Comparison of ENCODE assay signal across 29 cellular contexts in the genomic region with DNA sequence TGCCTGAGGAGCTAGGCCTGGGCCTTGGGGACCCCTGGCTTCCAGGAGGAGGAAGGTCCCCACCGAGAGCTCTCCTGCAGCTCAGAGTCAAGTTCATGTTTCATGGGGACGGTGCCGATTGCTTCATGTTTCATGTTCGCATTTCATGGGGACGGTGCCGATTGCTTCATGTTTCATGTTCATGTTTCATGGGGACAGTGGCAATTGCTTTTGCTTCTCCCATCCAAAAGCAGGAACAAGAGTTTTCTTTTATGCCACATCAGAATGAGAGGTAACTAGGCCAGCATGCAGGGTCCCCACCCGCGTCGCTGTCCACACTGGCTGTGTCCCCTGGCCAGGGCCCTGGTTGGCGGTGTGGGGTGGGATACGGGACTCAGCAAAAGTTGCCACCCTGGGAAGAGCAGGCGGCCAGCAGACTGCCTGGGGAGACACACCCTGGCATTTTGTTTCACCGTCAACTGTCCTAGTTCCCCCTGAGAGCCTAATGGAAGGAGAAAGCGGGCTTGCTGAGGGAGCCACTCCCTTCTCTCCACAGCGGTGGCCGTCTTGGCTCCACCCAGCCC. TPM values are rescaled to one million over a fixed set of nuclear protein-coding genes. Genes with fewer than 3 reads are reported as not detected.
DNase-seq lines count a peak whose midpoint lies in the region; ATAC-seq, FAIRE-seq and TF ChIP-seq lines count a peak whose summit lies in the region.
"Had no signal": no experiment of that assay in that cellular context is flagged by ENCODE, and none has a peak within 500 bp of the region (broad histone marks: within the 10 kb centered on the region; RNA-seq: fewer than 3 reads in every experiment).

No MANE protein-coding gene starts in this region.

- H3K4me1 ChIP-seq in HUES6 (ENCODE audit: control insufficient read depth, insufficient read depth, low read length) (peaks cover 26% of the 10 kb centered on the region), colonic mucosa (peaks cover 4% of the 10 kb centered on the region), right lobe of liver (peaks cover 0 to 39% (median 17%) of the 10 kb centered on the region in 4 donors), small intestine (ENCODE audit: control insufficient read depth in 2 of 2, insufficient read depth in 1 of 2, low read depth in 1 of 2, low read length in 1 of 2) (peaks cover 0 to 6% of the 10 kb centered on the region in 2 donors)
- H3K4me1 ChIP-seq: gastrocnemius medialis, right atrium auricular region had no signal

- no peak for ATAC-seq in right lobe of liver
- ATAC-seq: gastrocnemius medialis; naive thymus-derived CD8-positive, alpha-beta T cell; stimulated activated memory B cell treated with anti-CD40 and anti-IgM and Interleukin-4, amounts not matched to agents 10 μg/mL and 1 μg/mL and 100 μg/mL, for 72 hours had no signal

- no peak for TF ChIP-seq CTCF in colonic mucosa (IDR thresholded peaks at IDR 0.05)
- TF ChIP-seq CTCF in right lobe of liver (IDR thresholded peaks at IDR 0.05), result no peak

- no peak for FAIRE-seq in small intestine (lab: Jason Lieb, UNC)
- FAIRE-seq: astrocyte, endometrium had no signal

- H3K27me3 ChIP-seq in HUES6 (ENCODE audit: control insufficient read depth, insufficient read depth, low read length) (peaks cover 29% of the 10 kb centered on the region; the same call in 1 of the 2 replicates), colonic mucosa (no peaks in the 10 kb centered on the region), right lobe of liver (no peaks in the 10 kb centered on the region), small intestine (ENCODE audit: control insufficient read depth in 2 of 2, insufficient read depth in 2 of 2, low read length in 2 of 2) (no peaks in the 10 kb centered on the region)
- H3K27me3 ChIP-seq: right atrium auricular region had no signal

- intact Hi-C loops in colonic mucosa (cut with DNase I), result no loop called here
- intact Hi-C loops in right lobe of liver (cut with DNase I), result no loop called here

- H3K36me3 ChIP-seq in HUES6 (ENCODE audit: control insufficient read depth, insufficient read depth, low read length) (no peaks in the 10 kb centered on the region), colonic mucosa (no peaks in the 10 kb centered on the region), right lobe of liver (no peaks in the 10 kb centered on the region), small intestine (ENCODE audit: control insufficient read depth in 2 of 2, insufficient read depth in 2 of 2, low read length in 2 of 2) (no peaks in the 10 kb centered on the region)
- H3K36me3 ChIP-seq: gastrocnemius medialis, left lung, right atrium auricular region had no signal

- 62% methylated on average over 7 of the region's 16 CpGs for WGBS in right lobe of liver (ENCODE audit: insufficient coverage, low coverage, low lambda C conversion rate, missing lambda C conversion rate)
- WGBS in small intestine, 3 donors, result 12 to 53% (median 34%) methylated on average over 16 of the region's 16 CpGs

- H3K9me3 ChIP-seq in HUES6 (ENCODE audit: control insufficient read depth, insufficient read depth, low read depth, low read length) (no peaks in the 10 kb centered on the region), colonic mucosa (no peaks in the 10 kb centered on the region), right lobe of liver (no peaks in the 10 kb centered on the region), small intestine (ENCODE audit: control insufficient read depth, low read depth) (no peaks in the 10 kb centered on the region)
- H3K9me3 ChIP-seq: gastrocnemius medialis, left lung, right atrium auricular region had no signal

- DNase-seq in colonic mucosa (no peak), right lobe of liver (no peak), small intestine (peak; percentile 2), HPDE6-E6E7 (ENCODE audit: extremely low spot score) (no peak), pons (ENCODE audit: low spot score) (no peak), KG1 (lab: John Stamatoyannopoulos, UW) (no peak)
- DNase-seq in stimulated activated CD4-positive, alpha-beta T cell treated with anti-CD3 and anti-CD28 coated beads, Interleukin-2, amount 100 ng/mL, for 24 hours, result no peak
- DNase-seq: activated CD4-positive, alpha-beta T cell treated with anti-CD3 and anti-CD28 coated beads for 48 hours; activated gamma-delta T cell; activated T-cell treated with anti-CD3 and anti-CD28 coated beads, Interleukin-2, amount 50 U/mL, for 24 hours; caudate nucleus; gastrocnemius medialis; hippocampal formation; naive thymus-derived CD8-positive, alpha-beta T cell; NCI-H1105; NCI-H2081 treated with DMSO at 0.1 percent for 48 hours; NCI-H446; NCI-H82; stimulated activated CD4-positive, alpha-beta T cell treated with anti-CD3 and anti-CD28 coated beads, Interleukin-12 subunit alpha, Interleukin-12 subunit beta, amount 100 ng/mL, for 4 hours; stimulated activated CD4-positive, alpha-beta T cell treated with anti-CD3 and anti-CD28 coated beads, Interleukin-4, amount 100 ng/mL, for 24 hours had no signal

- H3K27ac ChIP-seq in HUES6 (ENCODE audit: low read depth, low read length) (no peak overlapping the region), colonic mucosa (peak overlapping the region; percentile 66), right lobe of liver (peak overlapping the region in 2 of 3 donors; percentile 53 to 68), small intestine (ENCODE audit: low read depth in 1 of 2, low read length in 1 of 2) (peak overlapping the region in 1 of 2 donors; percentile 74)
- H3K27ac ChIP-seq: gastrocnemius medialis, right atrium auricular region had no signal

- no peak for TF ChIP-seq POLR2A in right lobe of liver (IDR thresholded peaks at IDR 0.05)

- H3K9ac ChIP-seq in HUES6 (ENCODE audit: low read length) (no peak overlapping the region), colonic mucosa (ENCODE audit: low read depth in 2 of 2, low read length in 2 of 2) (peak overlapping the region in 1 of 2 donors; percentile 69)

- H3K4me3 ChIP-seq in HUES6 (ENCODE audit: low read depth, low read length) (0 out of 2 replicates have a peak overlapping the region, but pooled peaks have one; percentile 13), colonic mucosa (peak overlapping the region; percentile 13), right lobe of liver (no peak overlapping the region), small intestine (ENCODE audit: low read depth in 1 of 2, low read length in 2 of 2) (peak overlapping the region in 1 of 2 donors; percentile 1)
- H3K4me3 ChIP-seq: gastrocnemius medialis, left lung, right atrium auricular region had no signal

RNA-seq across cellular contexts. Expression of a gene that starts 46.0 kb away (rescaled TPM):
- total RNA-seq in colonic mucosa, result 1 to 10 TPM; 2.0 TPM
- under 1 TPM in 5 of 6 experiments, not detected in 1; 0.29 to 0.99 (median 0.86) TPM for total RNA-seq in right lobe of liver
- polyA plus RNA-seq in small intestine, result under 1 TPM in 2 of 3 donors, not detected in 1; 0.48 to 0.54 TPM
- total RNA-seq: Daoy; naive thymus-derived CD8-positive, alpha-beta T cell; OCI-LY7 had no signal
- polyA plus RNA-seq: CD14-positive monocyte; naive thymus-derived CD8-positive, alpha-beta T cell had no signal

Comparison
In these comparisons a context has a peak if more than half of its experiments do, and no peak if none do; other contexts are left out.
1. H3K4me3 ChIP-seq: peak in HUES6 (single experiment) and colonic mucosa (single experiment); none in right lobe of liver (0 of 3).